20 cellular contexts compared by ENCODE assay signal in the genomic region with DNA sequence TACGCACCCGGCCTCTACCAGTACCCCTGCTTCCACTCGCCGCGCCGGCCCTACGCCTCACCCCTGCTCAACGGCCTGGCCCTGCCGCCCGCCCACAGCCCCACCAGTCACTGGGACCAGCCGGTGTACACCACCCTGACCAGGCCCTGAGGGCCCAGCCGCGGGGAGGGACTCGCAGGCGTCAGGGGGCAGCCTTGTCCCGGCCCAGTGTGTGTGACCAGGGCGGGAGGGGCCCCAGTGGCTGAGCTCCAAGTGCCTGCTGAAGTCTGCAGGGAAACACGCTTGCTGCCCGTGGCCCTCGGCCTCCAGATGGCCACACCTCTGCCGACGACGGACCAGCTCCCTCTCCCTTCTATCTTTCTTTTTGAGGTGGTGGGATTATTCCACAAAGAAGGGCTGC. TPM values are rescaled to one million over a fixed set of nuclear protein-coding genes. Genes with fewer than 3 reads are reported as not detected.
A peak's percentile ranks its signal among the peaks of the same experiment; 100 is the strongest.
DNase-seq lines count a peak whose midpoint lies in the region; ATAC-seq and TF ChIP-seq lines count a peak whose summit lies in the region.
"Had no signal": no experiment of that assay in that cellular context is flagged by ENCODE, and none has a peak within 500 bp of the region (broad histone marks: within the 10 kb centered on the region; RNA-seq: fewer than 3 reads in every experiment).

No MANE protein-coding gene starts in this region.

- peaks cover 19% of the 10 kb centered on the region for H3K27me3 Mint-ChIP-seq in stimulated activated naive CD8-positive, alpha-beta T cell treated with anti-CD3 and anti-CD28 coated beads, Interleukin-15, amount 100 ng/mL, for 72 hours
- peaks cover 5% of the 10 kb centered on the region for H3K27me3 Mint-ChIP-seq in activated T-cell treated with anti-CD3 and anti-CD28 coated beads, Interleukin-2, amount 50 U/mL, for 4 hours (ENCODE audit: low read depth)

- no peak overlapping the region for H4K8ac ChIP-seq in neuronal stem cell (ENCODE audit: low read depth, low read length)

- no peak for TF ChIP-seq CTCF in breast epithelium (IDR thresholded peaks at IDR 0.05)

- H3K4me1 Mint-ChIP-seq in stimulated activated naive CD8-positive, alpha-beta T cell treated with anti-CD3 and anti-CD28 coated beads, Interleukin-15, amount 100 ng/mL, for 72 hours, result peaks cover 23% of the 10 kb centered on the region
- peaks cover 7% of the 10 kb centered on the region for H3K4me1 Mint-ChIP-seq in activated T-cell treated with anti-CD3 and anti-CD28 coated beads, Interleukin-2, amount 50 U/mL, for 4 hours (ENCODE audit: low read depth)

- no peak overlapping the region for H3K27ac Mint-ChIP-seq in stimulated activated naive CD8-positive, alpha-beta T cell treated with anti-CD3 and anti-CD28 coated beads, Interleukin-15, amount 100 ng/mL, for 72 hours
- H3K27ac Mint-ChIP-seq: CD8-positive, alpha-beta T cell; H9 had no signal

- peak overlapping the region; percentile 38 for H2BK15ac ChIP-seq in neuronal stem cell (ENCODE audit: low read length)

- H2AFZ ChIP-seq in neuronal stem cell (ENCODE audit: low read length), result no peak overlapping the region
- H2AFZ ChIP-seq: PC-9 had no signal

- H3K9me3 Mint-ChIP-seq in stimulated activated naive CD8-positive, alpha-beta T cell treated with anti-CD3 and anti-CD28 coated beads, Interleukin-15, amount 100 ng/mL, for 72 hours, result no peaks in the 10 kb centered on the region
- no peaks in the 10 kb centered on the region for H3K9me3 Mint-ChIP-seq in activated T-cell treated with anti-CD3 and anti-CD28 coated beads, Interleukin-2, amount 50 U/mL, for 4 hours
- H3K9me3 Mint-ChIP-seq: CD8-positive, alpha-beta T cell; H9 had no signal

- WGBS in neuronal stem cell (ENCODE audit: extremely low coverage in 2 of 2, insufficient read length in 2 of 2, insufficient replicate concordance in 1 of 2), 2 donors, result no CpG with 5 or more reads among the region's 23 CpGs

- no peak overlapping the region for H3K4ac ChIP-seq in neuronal stem cell (ENCODE audit: low read length)

- H2BK120ac ChIP-seq in neuronal stem cell (ENCODE audit: low read depth, low read length), result no peak overlapping the region

- H3K23ac ChIP-seq in neuronal stem cell (ENCODE audit: low read depth, low read length, poor library complexity), result peak overlapping the region; percentile 43

- no peaks in the 10 kb centered on the region for H3K9me3 ChIP-seq in neuronal stem cell (replicated peaks in 1 of 2; ENCODE audit: control insufficient read depth in 2 of 2, insufficient read depth in 1 of 2, low read depth in 1 of 2, low read length in 2 of 2)
- no peaks in the 10 kb centered on the region for H3K9me3 ChIP-seq in breast epithelium
- H3K9me3 ChIP-seq: BE2C had no signal

- peak overlapping the region; percentile 98 for H2AK5ac ChIP-seq in neuronal stem cell (ENCODE audit: low read depth, low read length)

- H3K9ac ChIP-seq in neuronal stem cell (ENCODE audit: low read depth, low read length, poor library complexity), result no peak overlapping the region

- no peak for DNase-seq in stimulated activated naive CD8-positive, alpha-beta T cell treated with anti-CD3 and anti-CD28 coated beads, Interleukin-15, amount 100 ng/mL, for 72 hours
- no peak for DNase-seq in stimulated activated naive CD8-positive, alpha-beta T cell treated with anti-CD3 and anti-CD28 coated beads, Interleukin-15, Interleukin-2, amounts not matched to agents 100 U/mL and 50 U/mL, for 24 hours
- DNase-seq in globus pallidus (ENCODE audit: low spot score), result peak; percentile 78
- no peak for DNase-seq in neuronal stem cell (ENCODE audit: low spot score)
- no peak for DNase-seq in posterior vena cava (ENCODE audit: low spot score)
- no peak for DNase-seq in breast epithelium (ENCODE audit: low spot score in 2 of 2)
- no peak for DNase-seq in activated T-cell treated with anti-CD3 and anti-CD28 coated beads, Interleukin-2, amount 50 U/mL, for 4 hours
- DNase-seq in NCI-H69 (lab: John Stamatoyannopoulos, UW), result no peak
- DNase-seq: BE2C; CD8-positive, alpha-beta T cell; H9; KG1; MV-4-11; NCI-H1694 treated with DMSO at 0.1 percent for 48 hours; NCI-H2107; NCI-H2227 treated with DMSO at 0.1 percent for 48 hours; NCI-H524; PC-9 had no signal

- no peak overlapping the region for H3K4me3 Mint-ChIP-seq in stimulated activated naive CD8-positive, alpha-beta T cell treated with anti-CD3 and anti-CD28 coated beads, Interleukin-15, amount 100 ng/mL, for 72 hours
- H3K4me3 Mint-ChIP-seq in activated T-cell treated with anti-CD3 and anti-CD28 coated beads, Interleukin-2, amount 50 U/mL, for 4 hours, result no peak overlapping the region
- H3K4me3 Mint-ChIP-seq: CD8-positive, alpha-beta T cell; H9 had no signal

- no peak overlapping the region for H3K27ac ChIP-seq in neuronal stem cell (replicated peaks; ENCODE audit: low read length)
- H3K27ac ChIP-seq in breast epithelium, result no peak overlapping the region
- H3K27ac ChIP-seq: PC-9, RWPE1 had no signal

- intact Hi-C loops in posterior vena cava (cut with DNase I), result no loop called here
- intact Hi-C loops in breast epithelium (cut with DNase I; ENCODE audit: low total_unique reads), result no loop called here

- no peak overlapping the region for H2BK5ac ChIP-seq in neuronal stem cell (ENCODE audit: low read length)

- no peak for TF ChIP-seq POLR2A in breast epithelium (IDR thresholded peaks at IDR 0.05)

- H3K14ac ChIP-seq in neuronal stem cell (ENCODE audit: low read length), result no peak overlapping the region

- ATAC-seq in stimulated activated naive CD8-positive, alpha-beta T cell treated with anti-CD3 and anti-CD28 coated beads, Interleukin-15, amount 100 ng/mL, for 72 hours, result peak; percentile 10
- no peak for ATAC-seq in stimulated activated naive CD8-positive, alpha-beta T cell treated with anti-CD3 and anti-CD28 coated beads, Interleukin-15, Interleukin-2, amounts not matched to agents 100 U/mL and 50 U/mL, for 24 hours
- ATAC-seq in activated T-cell treated with anti-CD3 and anti-CD28 coated beads, Interleukin-2, amount 50 U/mL, for 4 hours, result no peak
- ATAC-seq: CD8-positive, alpha-beta T cell; HepG2 had no signal

- no peaks in the 10 kb centered on the region for H3K36me3 Mint-ChIP-seq in activated T-cell treated with anti-CD3 and anti-CD28 coated beads, Interleukin-2, amount 50 U/mL, for 4 hours (ENCODE audit: insufficient read depth)
- H3K36me3 Mint-ChIP-seq: CD8-positive, alpha-beta T cell had no signal

- peaks cover 7% of the 10 kb centered on the region for H3K79me1 ChIP-seq in neuronal stem cell (ENCODE audit: low read depth, low read length)

- peaks cover 10 to 22% (median 11%) of the 10 kb centered on the region in 3 experiments for H3K27me3 ChIP-seq in neuronal stem cell (ENCODE audit: control insufficient read depth in 3 of 3, insufficient read depth in 3 of 3, low read depth in 1 of 3, low read length in 3 of 3)
- peaks cover 2 to 18% of the 10 kb centered on the region in 2 donors for H3K27me3 ChIP-seq in breast epithelium

- H3K4me2 ChIP-seq in neuronal stem cell (ENCODE audit: insufficient read depth, low read length, poor library complexity, severe bottlenecking), result no peak overlapping the region
- H3K4me2 ChIP-seq: PC-9 had no signal

- no peak overlapping the region for H2BK12ac ChIP-seq in neuronal stem cell (ENCODE audit: low read length)

- peaks cover 5 to 19% of the 10 kb centered on the region in 2 donors for H3K36me3 ChIP-seq in neuronal stem cell (replicated peaks in 1 of 2; ENCODE audit: control insufficient read depth in 2 of 2, insufficient read depth in 2 of 2, low read length in 2 of 2)
- H3K36me3 ChIP-seq in breast epithelium, result no peaks in the 10 kb centered on the region
- H3K36me3 ChIP-seq: BE2C had no signal

- peaks cover 18 to 33% of the 10 kb centered on the region in 2 donors for H3K4me1 ChIP-seq in neuronal stem cell (ENCODE audit: control insufficient read depth in 2 of 2, insufficient read depth in 1 of 2, low read depth in 1 of 2, low read length in 2 of 2)
- H3K4me1 ChIP-seq in breast epithelium, result peaks cover 5 to 11% of the 10 kb centered on the region in 2 donors

- peak overlapping the region; percentile 44 for H3K18ac ChIP-seq in neuronal stem cell (ENCODE audit: low read length)

- H3K4me3 ChIP-seq in neuronal stem cell (ENCODE audit: low read length in 2 of 2), result no peak overlapping the region
- H3K4me3 ChIP-seq in breast epithelium, result no peak overlapping the region
- H3K4me3 ChIP-seq: PC-9 had no signal

- no peak overlapping the region for H4K91ac ChIP-seq in neuronal stem cell (ENCODE audit: low read depth, low read length, poor library complexity)

RNA-seq across cellular contexts. Expression of gene SOX8, which starts 3.7 kb away (rescaled TPM):
- polyA plus RNA-seq in neuronal stem cell (2013, experiment 1 of 2), result 5.1 TPM
- polyA plus RNA-seq in neuronal stem cell (2013, experiment 2 of 2), result 5.2 TPM
- total RNA-seq in posterior vena cava (under 1 TPM; 0.71 to 0.79 TPM), breast epithelium (1 to 10 TPM in 2 of 3 donors, under 1 TPM in 1; 0.32 to 6.6 (median 1.3) TPM)
- total RNA-seq in activated T-cell treated with anti-CD3 and anti-CD28 coated beads, Interleukin-2, amount 50 U/mL, for 4 hours, result 1 to 10 TPM; 2.6 to 4.0 (median 3.5) TPM
- total RNA-seq: PC-9 had no signal

RNA-seq across cellular contexts. Expression of gene LMF1, which starts 14.5 kb away (rescaled TPM):
- polyA plus RNA-seq in neuronal stem cell (2013, experiment 1 of 2), result 6.9 TPM
- polyA plus RNA-seq in neuronal stem cell (2013, experiment 2 of 2), result 6.7 TPM
- total RNA-seq in posterior vena cava (10 to 100 TPM; 16.4 to 21.8 TPM), breast epithelium (10 to 100 TPM; 14.1 to 26.4 (median 21.4) TPM)
- 1 to 10 TPM; 7.7 to 9.9 (median 9.3) TPM for total RNA-seq in activated T-cell treated with anti-CD3 and anti-CD28 coated beads, Interleukin-2, amount 50 U/mL, for 4 hours
